In genomic region chr10:35387768-35388167, GRCh38 we compare ENCODE assay signal across 1 cellular context.
A peak's percentile ranks its signal among the peaks of the same experiment; 100 is the strongest.
TF ChIP-seq lines count a peak whose summit lies in the region.

No MANE protein-coding gene starts in this region.

TF ChIP-seq in GM12878, 131 proteins besides CTCF, POLR2A, EP300 and RAD21 (continued from another document):
- no peak for TF ChIP-seq IRF3 (IDR thresholded peaks at IDR 0.05)
- TF ChIP-seq BHLHE40 (IDR thresholded peaks at IDR 0.05; ENCODE audit: borderline replicate concordance in 1 of 2, low read depth in 2 of 2, low read length in 1 of 2), result 0 out of 4 replicates have a peak, but pooled peaks of 1 of the 2 experiments have one; percentile 33
- no peak for TF ChIP-seq RUNX3 (IDR thresholded peaks at IDR 0.05; ENCODE audit: low read length)
- no peak for TF ChIP-seq MYB (IDR thresholded peaks at IDR 0.05; ENCODE audit: borderline replicate concordance, low read depth, low read length)
- TF ChIP-seq PAX8 (IDR thresholded peaks at IDR 0.05), result no peak
- TF ChIP-seq BCLAF1 (IDR thresholded peaks at IDR 0.05), result no peak
- TF ChIP-seq RELB (IDR thresholded peaks at IDR 0.05; ENCODE audit: low read depth), result no peak
- no peak for TF ChIP-seq CEBPZ (IDR thresholded peaks at IDR 0.05; ENCODE audit: low read depth, low read length)
- TF ChIP-seq RBBP5 (conservative IDR thresholded peaks at IDR 0.05), result no peak
- no peak for TF ChIP-seq CBX5 (IDR thresholded peaks at IDR 0.05; ENCODE audit: low read depth)
- TF ChIP-seq CHD1 (IDR thresholded peaks at IDR 0.05; ENCODE audit: low read depth, low read length), result no peak
- no peak for TF ChIP-seq ZNF384 (IDR thresholded peaks at IDR 0.05; ENCODE audit: borderline replicate concordance, low read depth, low read length)
- TF ChIP-seq NFYA (IDR thresholded peaks at IDR 0.05; ENCODE audit: borderline replicate concordance, low read depth, low read length), result no peak
- no peak for TF ChIP-seq MTA3 (IDR thresholded peaks at IDR 0.05; ENCODE audit: borderline replicate concordance, low read length)
- TF ChIP-seq STAT3 (IDR thresholded peaks at IDR 0.05; ENCODE audit: low read depth, low read length), result no peak
- TF ChIP-seq ELK1 (IDR thresholded peaks at IDR 0.05; ENCODE audit: low read depth, low read length), result no peak
- peak in 1 of 2 experiments; percentile 83; a peak in 2 of 4 replicates for TF ChIP-seq SRF (IDR thresholded peaks at IDR 0.05; ENCODE audit: low read depth in 2 of 2, low read length in 2 of 2)
- TF ChIP-seq NR2F1 (conservative IDR thresholded peaks at IDR 0.05), result no peak
- no peak for TF ChIP-seq E4F1 (IDR thresholded peaks at IDR 0.05; ENCODE audit: borderline replicate concordance, partially characterized antibody)
- TF ChIP-seq KDM1A (IDR thresholded peaks at IDR 0.05; ENCODE audit: borderline replicate concordance), result no peak
- 0 out of 2 replicates have a peak, but pooled peaks have one; percentile 30 for TF ChIP-seq MEF2A (IDR thresholded peaks at IDR 0.05; ENCODE audit: insufficient read depth, low read depth, low read length)
- no peak for TF ChIP-seq SUPT20H (IDR thresholded peaks at IDR 0.05; ENCODE audit: borderline replicate concordance, control insufficient read depth, low read depth, low read length)
- no peak for TF ChIP-seq IKZF2 (IDR thresholded peaks at IDR 0.05)
- no peak for TF ChIP-seq SMC3 (IDR thresholded peaks at IDR 0.05; ENCODE audit: borderline replicate concordance, low read length)
- TF ChIP-seq MTA2 (IDR thresholded peaks at IDR 0.05; ENCODE audit: low read depth), result no peak
- no peak for TF ChIP-seq HSF1 (IDR thresholded peaks at IDR 0.05; ENCODE audit: low read depth, low read length)
- 0 out of 2 replicates have a peak, but pooled peaks have one; percentile 30 for TF ChIP-seq ZNF24 (IDR thresholded peaks at IDR 0.05)
- no peak for TF ChIP-seq FOXK2 (IDR thresholded peaks at IDR 0.05)
- TF ChIP-seq USF2 (IDR thresholded peaks at IDR 0.05; ENCODE audit: borderline replicate concordance, low read depth, low read length), result no peak
- TF ChIP-seq SPI1 (IDR thresholded peaks at IDR 0.05; ENCODE audit: borderline replicate concordance, insufficient read depth, low read depth, low read length), result peak; percentile 34; the same call in 1 of the 2 replicates
TF ChIP-seq in GM12878: peak in this region for 5.
